1 cellular context compared by ENCODE assay signal in the genomic region with DNA sequence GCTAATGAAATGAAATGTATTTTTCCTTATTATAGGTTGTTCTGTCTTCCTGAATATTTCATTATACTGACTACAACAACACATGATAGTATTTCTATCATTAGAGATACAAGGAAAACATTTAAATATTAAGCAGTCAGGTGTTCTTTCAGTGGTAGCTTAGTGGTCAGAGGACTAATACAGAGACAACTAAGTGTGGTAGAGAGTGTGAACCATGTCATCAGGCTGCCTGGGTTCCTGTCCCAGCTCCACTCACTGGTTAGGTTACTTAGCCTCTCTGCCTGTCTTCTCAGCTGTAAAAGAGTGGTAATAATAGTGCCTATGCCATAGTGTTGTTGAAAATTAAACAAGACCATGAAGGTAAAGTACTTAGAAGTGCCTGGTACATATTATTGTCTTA.
A peak's percentile ranks its signal among the peaks of the same experiment; 100 is the strongest.
TF ChIP-seq lines count a peak whose summit lies in the region.

No MANE protein-coding gene starts in this region.

TF ChIP-seq in GM12878, 131 proteins besides CTCF, POLR2A, EP300 and RAD21:
- TF ChIP-seq, protein P1, sequence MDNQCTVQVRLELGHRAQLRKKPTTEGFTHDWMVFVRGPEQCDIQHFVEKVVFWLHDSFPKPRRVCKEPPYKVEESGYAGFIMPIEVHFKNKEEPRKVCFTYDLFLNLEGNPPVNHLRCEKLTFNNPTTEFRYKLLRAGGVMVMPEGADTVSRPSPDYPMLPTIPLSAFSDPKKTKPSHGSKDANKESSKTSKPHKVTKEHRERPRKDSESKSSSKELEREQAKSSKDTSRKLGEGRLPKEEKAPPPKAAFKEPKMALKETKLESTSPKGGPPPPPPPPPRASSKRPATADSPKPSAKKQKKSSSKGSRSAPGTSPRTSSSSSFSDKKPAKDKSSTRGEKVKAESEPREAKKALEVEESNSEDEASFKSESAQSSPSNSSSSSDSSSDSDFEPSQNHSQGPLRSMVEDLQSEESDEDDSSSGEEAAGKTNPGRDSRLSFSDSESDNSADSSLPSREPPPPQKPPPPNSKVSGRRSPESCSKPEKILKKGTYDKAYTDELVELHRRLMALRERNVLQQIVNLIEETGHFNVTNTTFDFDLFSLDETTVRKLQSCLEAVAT (IDR thresholded peaks at IDR 0.05): no peak
- peak; percentile 68 for TF ChIP-seq RUNX3 (IDR thresholded peaks at IDR 0.05; ENCODE audit: low read length)
- TF ChIP-seq BRCA1 (IDR thresholded peaks at IDR 0.05; ENCODE audit: low read depth, low read length): no peak
- TF ChIP-seq MTA2 (IDR thresholded peaks at IDR 0.05; ENCODE audit: low read depth): peak; percentile 29; the same call in 1 of the 2 replicates
- no peak for TF ChIP-seq MAX (IDR thresholded peaks at IDR 0.05; ENCODE audit: low read depth, low read length)
- no peak for TF ChIP-seq ZSCAN29 (IDR thresholded peaks at IDR 0.05)
- TF ChIP-seq IRF4 (IDR thresholded peaks at IDR 0.05; ENCODE audit: low read depth, low read length): no peak
- TF ChIP-seq NR2C1 (IDR thresholded peaks at IDR 0.05): no peak
- peak; percentile 44; the same call in 1 of the 2 replicates for TF ChIP-seq ZNF217 (IDR thresholded peaks at IDR 0.05)
- peak; percentile 62; the same call in 1 of the 2 replicates for TF ChIP-seq RAD51 (IDR thresholded peaks at IDR 0.05)
- no peak for TF ChIP-seq GABPA (IDR thresholded peaks at IDR 0.05; ENCODE audit: low read depth)
- TF ChIP-seq CHD1 (IDR thresholded peaks at IDR 0.05; ENCODE audit: low read depth, low read length): no peak
- TF ChIP-seq HSF1 (IDR thresholded peaks at IDR 0.05; ENCODE audit: low read depth, low read length): no peak
- TF ChIP-seq KAT2A (conservative IDR thresholded peaks at IDR 0.05; ENCODE audit: control insufficient read depth, low read depth, low read length): no peak
- peak; percentile 53 for TF ChIP-seq ATF7 (IDR thresholded peaks at IDR 0.05; ENCODE audit: low read depth)
